ENCODE assay signal across 1 cellular context in the genomic region with DNA sequence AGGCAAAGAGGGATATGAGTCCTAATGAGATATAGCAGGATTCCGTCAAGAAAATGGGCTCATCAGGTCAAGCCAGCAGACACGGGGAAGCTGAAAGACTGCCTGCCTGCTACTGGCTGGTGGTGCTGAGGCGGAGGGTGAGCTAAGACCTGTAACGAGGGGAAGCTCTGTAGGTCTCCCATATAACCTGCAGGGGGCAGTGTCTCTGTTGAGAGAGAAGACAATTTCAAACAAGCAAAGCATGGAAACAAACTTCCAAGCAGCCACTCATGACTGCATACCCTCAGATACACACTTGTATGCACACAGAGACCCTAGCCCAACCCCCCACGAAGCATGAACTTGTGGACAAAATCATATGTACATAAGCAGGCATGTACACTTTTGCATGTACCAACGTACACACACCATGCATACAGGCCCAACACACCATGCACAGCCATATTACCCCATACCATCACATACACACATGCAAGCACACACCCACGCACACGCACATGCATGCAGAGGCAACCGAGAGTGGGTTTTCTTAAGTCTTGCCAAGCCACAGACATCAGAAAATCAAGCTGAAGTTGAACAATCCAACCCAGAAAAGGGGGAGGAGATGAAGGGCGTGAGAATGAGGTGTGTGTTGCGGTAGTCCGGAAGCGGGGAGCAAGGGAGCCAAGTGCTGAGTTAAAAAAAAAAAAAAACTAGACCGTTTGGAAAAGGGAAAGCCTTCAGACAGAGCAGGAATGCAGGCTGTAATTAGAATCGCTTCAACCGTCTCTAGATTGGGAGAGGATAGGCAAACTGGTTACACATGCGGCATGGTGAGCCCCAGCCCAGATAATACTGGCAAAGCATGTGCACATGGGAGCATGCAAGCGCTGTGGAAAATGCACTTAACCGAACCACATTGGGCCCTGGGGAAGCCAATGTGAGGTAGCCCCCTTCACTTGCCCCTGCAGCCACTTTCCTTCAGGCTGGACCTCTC.
TF ChIP-seq lines count a peak whose summit lies in the region.

No MANE protein-coding gene starts in this region.

TF ChIP-seq in GM23338, 12 proteins besides CTCF, POLR2A, EP300 and RAD21 (continued from another document):
- TF ChIP-seq, protein P1, sequence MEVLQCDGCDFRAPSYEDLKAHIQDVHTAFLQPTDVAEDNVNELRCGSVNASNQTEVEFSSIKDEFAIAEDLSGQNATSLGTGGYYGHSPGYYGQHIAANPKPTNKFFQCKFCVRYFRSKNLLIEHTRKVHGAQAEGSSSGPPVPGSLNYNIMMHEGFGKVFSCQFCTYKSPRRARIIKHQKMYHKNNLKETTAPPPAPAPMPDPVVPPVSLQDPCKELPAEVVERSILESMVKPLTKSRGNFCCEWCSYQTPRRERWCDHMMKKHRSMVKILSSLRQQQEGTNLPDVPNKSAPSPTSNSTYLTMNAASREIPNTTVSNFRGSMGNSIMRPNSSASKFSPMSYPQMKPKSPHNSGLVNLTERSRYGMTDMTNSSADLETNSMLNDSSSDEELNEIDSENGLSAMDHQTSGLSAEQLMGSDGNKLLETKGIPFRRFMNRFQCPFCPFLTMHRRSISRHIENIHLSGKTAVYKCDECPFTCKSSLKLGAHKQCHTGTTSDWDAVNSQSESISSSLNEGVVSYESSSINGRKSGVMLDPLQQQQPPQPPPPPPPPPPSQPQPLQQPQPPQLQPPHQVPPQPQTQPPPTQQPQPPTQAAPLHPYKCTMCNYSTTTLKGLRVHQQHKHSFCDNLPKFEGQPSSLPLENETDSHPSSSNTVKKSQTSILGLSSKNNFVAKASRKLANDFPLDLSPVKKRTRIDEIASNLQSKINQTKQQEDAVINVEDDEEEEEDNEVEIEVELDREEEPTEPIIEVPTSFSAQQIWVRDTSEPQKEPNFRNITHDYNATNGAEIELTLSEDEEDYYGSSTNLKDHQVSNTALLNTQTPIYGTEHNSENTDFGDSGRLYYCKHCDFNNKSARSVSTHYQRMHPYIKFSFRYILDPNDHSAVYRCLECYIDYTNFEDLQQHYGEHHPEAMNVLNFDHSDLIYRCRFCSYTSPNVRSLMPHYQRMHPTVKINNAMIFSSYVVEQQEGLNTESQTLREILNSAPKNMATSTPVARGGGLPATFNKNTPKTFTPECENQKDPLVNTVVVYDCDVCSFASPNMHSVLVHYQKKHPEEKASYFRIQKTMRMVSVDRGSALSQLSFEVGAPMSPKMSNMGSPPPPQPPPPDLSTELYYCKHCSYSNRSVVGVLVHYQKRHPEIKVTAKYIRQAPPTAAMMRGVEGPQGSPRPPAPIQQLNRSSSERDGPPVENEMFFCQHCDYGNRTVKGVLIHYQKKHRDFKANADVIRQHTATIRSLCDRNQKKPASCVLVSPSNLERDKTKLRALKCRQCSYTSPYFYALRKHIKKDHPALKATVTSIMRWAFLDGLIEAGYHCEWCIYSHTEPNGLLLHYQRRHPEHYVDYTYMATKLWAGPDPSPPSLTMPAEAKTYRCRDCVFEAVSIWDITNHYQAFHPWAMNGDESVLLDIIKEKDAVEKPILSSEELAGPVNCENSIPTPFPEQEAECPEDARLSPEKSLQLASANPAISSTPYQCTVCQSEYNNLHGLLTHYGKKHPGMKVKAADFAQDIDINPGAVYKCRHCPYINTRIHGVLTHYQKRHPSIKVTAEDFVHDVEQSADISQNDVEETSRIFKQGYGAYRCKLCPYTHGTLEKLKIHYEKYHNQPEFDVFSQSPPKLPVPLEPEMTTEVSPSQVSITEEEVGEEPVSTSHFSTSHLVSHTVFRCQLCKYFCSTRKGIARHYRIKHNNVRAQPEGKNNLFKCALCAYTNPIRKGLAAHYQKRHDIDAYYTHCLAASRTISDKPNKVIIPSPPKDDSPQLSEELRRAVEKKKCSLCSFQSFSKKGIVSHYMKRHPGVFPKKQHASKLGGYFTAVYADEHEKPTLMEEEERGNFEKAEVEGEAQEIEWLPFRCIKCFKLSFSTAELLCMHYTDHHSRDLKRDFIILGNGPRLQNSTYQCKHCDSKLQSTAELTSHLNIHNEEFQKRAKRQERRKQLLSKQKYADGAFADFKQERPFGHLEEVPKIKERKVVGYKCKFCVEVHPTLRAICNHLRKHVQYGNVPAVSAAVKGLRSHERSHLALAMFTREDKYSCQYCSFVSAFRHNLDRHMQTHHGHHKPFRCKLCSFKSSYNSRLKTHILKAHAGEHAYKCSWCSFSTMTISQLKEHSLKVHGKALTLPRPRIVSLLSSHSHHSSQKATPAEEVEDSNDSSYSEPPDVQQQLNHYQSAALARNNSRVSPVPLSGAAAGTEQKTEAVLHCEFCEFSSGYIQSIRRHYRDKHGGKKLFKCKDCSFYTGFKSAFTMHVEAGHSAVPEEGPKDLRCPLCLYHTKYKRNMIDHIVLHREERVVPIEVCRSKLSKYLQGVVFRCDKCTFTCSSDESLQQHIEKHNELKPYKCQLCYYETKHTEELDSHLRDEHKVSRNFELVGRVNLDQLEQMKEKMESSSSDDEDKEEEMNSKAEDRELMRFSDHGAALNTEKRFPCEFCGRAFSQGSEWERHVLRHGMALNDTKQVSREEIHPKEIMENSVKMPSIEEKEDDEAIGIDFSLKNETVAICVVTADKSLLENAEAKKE (CRISPR knock-in tag; IDR thresholded peaks at IDR 0.05): no peak
- no peak for TF ChIP-seq POLR2AphosphoS5 (IDR thresholded peaks at IDR 0.05; ENCODE audit: low read depth)
TF ChIP-seq in GM23338: peak in this region for 0.
